23 cellular contexts compared by ENCODE assay signal in genomic region chr10:131915990-131916766, GRCh38. TPM values are rescaled to one million over a fixed set of nuclear protein-coding genes. Genes with fewer than 3 reads are reported as not detected.
A peak's percentile ranks its signal among the peaks of the same experiment; 100 is the strongest.
DNase-seq lines count a peak whose midpoint lies in the region; ATAC-seq and TF ChIP-seq lines count a peak whose summit lies in the region.
"Had no signal": no experiment of that assay in that cellular context is flagged by ENCODE, and none has a peak within 500 bp of the region (broad histone marks: within the 10 kb centered on the region; RNA-seq: fewer than 3 reads in every experiment).

No MANE protein-coding gene starts in this region.

- no peaks in the 10 kb centered on the region for H3K36me3 ChIP-seq in upper lobe of right lung
- H3K36me3 ChIP-seq in testis (ENCODE audit: low read depth, missing control alignments): no peaks in the 10 kb centered on the region
- H3K36me3 ChIP-seq: breast epithelium had no signal

- TF ChIP-seq CTCF in neural crest cell (conservative IDR thresholded peaks at IDR 0.05) (no peak), upper lobe of right lung (IDR thresholded peaks at IDR 0.05) (no peak), testis (IDR thresholded peaks at IDR 0.05) (no peak)

- H3K4me3 Mint-ChIP-seq in stimulated activated naive CD8-positive, alpha-beta T cell treated with anti-CD3 and anti-CD28 coated beads, Interleukin-15, Interleukin-2, amounts not matched to agents 100 ng/mL and 50 ng/mL, for 24 hours: no peak overlapping the region
- H3K4me3 Mint-ChIP-seq in activated T-helper 2 cell treated with anti-CD3 and anti-CD28 coated beads, Interferon-gamma antibody, Interleukin-2, Interleukin-4, amounts not matched to agents 10 μg/mL and 5 μg/mL and 100 μg/mL, durations not matched to agents 14 hours and 24 hours and 36 hours (ENCODE audit: low read depth): no peak overlapping the region
- H3K4me3 Mint-ChIP-seq in neural crest cell: no peak overlapping the region
- H3K4me3 Mint-ChIP-seq: CD14-positive monocyte, IgD-negative memory B cell, type B pancreatic cell, WTC11 had no signal

- peaks cover 69% of the 10 kb centered on the region for H3K4me1 Mint-ChIP-seq in stimulated activated naive CD8-positive, alpha-beta T cell treated with anti-CD3 and anti-CD28 coated beads, Interleukin-15, Interleukin-2, amounts not matched to agents 100 ng/mL and 50 ng/mL, for 24 hours (ENCODE audit: low read depth)
- peaks cover 32% of the 10 kb centered on the region for H3K4me1 Mint-ChIP-seq in activated T-helper 2 cell treated with anti-CD3 and anti-CD28 coated beads, Interferon-gamma antibody, Interleukin-2, Interleukin-4, amounts not matched to agents 10 μg/mL and 5 μg/mL and 100 μg/mL, durations not matched to agents 14 hours and 24 hours and 36 hours (ENCODE audit: low read depth)
- peaks cover 21% of the 10 kb centered on the region for H3K4me1 Mint-ChIP-seq in neural crest cell

- H3K9me3 Mint-ChIP-seq in stimulated activated naive CD8-positive, alpha-beta T cell treated with anti-CD3 and anti-CD28 coated beads, Interleukin-15, Interleukin-2, amounts not matched to agents 100 ng/mL and 50 ng/mL, for 24 hours: peaks cover 22% of the 10 kb centered on the region
- peaks cover 45% of the 10 kb centered on the region for H3K9me3 Mint-ChIP-seq in activated T-helper 2 cell treated with anti-CD3 and anti-CD28 coated beads, Interferon-gamma antibody, Interleukin-2, Interleukin-4, amounts not matched to agents 10 μg/mL and 5 μg/mL and 100 μg/mL, durations not matched to agents 14 hours and 24 hours and 36 hours
- H3K9me3 Mint-ChIP-seq in neural crest cell: no peaks in the 10 kb centered on the region
- H3K9me3 Mint-ChIP-seq: type B pancreatic cell had no signal

- H3K27me3 ChIP-seq in upper lobe of right lung: no peaks in the 10 kb centered on the region
- H3K27me3 ChIP-seq in testis: no peaks in the 10 kb centered on the region
- H3K27me3 ChIP-seq: breast epithelium had no signal

- H3K4me1 ChIP-seq in upper lobe of right lung (peaks cover 3% of the 10 kb centered on the region), testis (peaks cover 26% of the 10 kb centered on the region)
- H3K4me1 ChIP-seq: breast epithelium had no signal

- intact Hi-C loops in activated T-helper 2 cell treated with anti-CD3 and anti-CD28 coated beads, Interferon-gamma antibody, Interleukin-2, Interleukin-4, amounts not matched to agents 10 μg/mL and 5 μg/mL and 100 μg/mL, durations not matched to agents 14 hours and 24 hours and 36 hours (cut with micrococcal nuclease): no loop called here
- intact Hi-C loops in upper lobe of right lung (cut with DNase I): no loop called here
- intact Hi-C loops in testis (cut with DNase I; ENCODE audit: low total_unique reads): no loop called here

- H3K27ac Mint-ChIP-seq in stimulated activated naive CD8-positive, alpha-beta T cell treated with anti-CD3 and anti-CD28 coated beads, Interleukin-15, Interleukin-2, amounts not matched to agents 100 ng/mL and 50 ng/mL, for 24 hours: peak overlapping the region; percentile 88
- peak overlapping the region; percentile 86 for H3K27ac Mint-ChIP-seq in activated T-helper 2 cell treated with anti-CD3 and anti-CD28 coated beads, Interferon-gamma antibody, Interleukin-2, Interleukin-4, amounts not matched to agents 10 μg/mL and 5 μg/mL and 100 μg/mL, durations not matched to agents 14 hours and 24 hours and 36 hours
- peak overlapping the region; percentile 35 for H3K27ac Mint-ChIP-seq in neural crest cell (ENCODE audit: unreplicated experiment)
- H3K27ac Mint-ChIP-seq: type B pancreatic cell, WTC11 had no signal

- H3K27me3 Mint-ChIP-seq in stimulated activated naive CD8-positive, alpha-beta T cell treated with anti-CD3 and anti-CD28 coated beads, Interleukin-15, Interleukin-2, amounts not matched to agents 100 ng/mL and 50 ng/mL, for 24 hours: no peaks in the 10 kb centered on the region
- H3K27me3 Mint-ChIP-seq in activated T-helper 2 cell treated with anti-CD3 and anti-CD28 coated beads, Interferon-gamma antibody, Interleukin-2, Interleukin-4, amounts not matched to agents 10 μg/mL and 5 μg/mL and 100 μg/mL, durations not matched to agents 14 hours and 24 hours and 36 hours (ENCODE audit: low read depth): no peaks in the 10 kb centered on the region
- no peaks in the 10 kb centered on the region for H3K27me3 Mint-ChIP-seq in neural crest cell (ENCODE audit: low read depth)
- H3K27me3 Mint-ChIP-seq: IgD-negative memory B cell, type B pancreatic cell had no signal

- no peaks in the 10 kb centered on the region for H3K9me3 ChIP-seq in upper lobe of right lung
- no peaks in the 10 kb centered on the region for H3K9me3 ChIP-seq in testis
- H3K9me3 ChIP-seq: breast epithelium had no signal

- DNase-seq in stimulated activated naive CD8-positive, alpha-beta T cell treated with anti-CD3 and anti-CD28 coated beads, Interleukin-15, Interleukin-2, amounts not matched to agents 100 U/mL and 50 U/mL, for 24 hours: no peak
- no peak for DNase-seq in activated T-helper 2 cell treated with anti-CD3 and anti-CD28 coated beads, Interferon-gamma antibody, Interleukin-2, Interleukin-4, amounts not matched to agents 10 μg/mL and 5 μg/mL and 100 μg/mL, durations not matched to agents 14 hours and 24 hours and 36 hours (ENCODE audit: low spot score)
- no peak for DNase-seq in neural crest cell (ENCODE audit: low read depth, low spot score)
- peak; percentile 34 for DNase-seq in upper lobe of right lung
- no peak for DNase-seq in stimulated activated naive CD4-positive, alpha-beta T cell (lab: John Stamatoyannopoulos, UW)
- no peak for DNase-seq in testis
- DNase-seq in DMS153 (lab: John Stamatoyannopoulos, UW): no peak
- DNase-seq: activated CD8-positive, alpha-beta memory T cell treated with anti-CD3 and anti-CD28 coated beads for 24 hours; DMS53; effector CD4-positive, alpha-beta T cell; foreskin melanocyte; mesenchymal stem cell; NCI-H2081 treated with DMSO at 0.1 percent for 48 hours; small intestine; T1000 had no signal

- H3K27ac ChIP-seq in upper lobe of right lung (no peak overlapping the region), testis (no peak overlapping the region)
- H3K27ac ChIP-seq: breast epithelium had no signal

- H3K4me3 ChIP-seq in upper lobe of right lung (no peak overlapping the region), testis (no peak overlapping the region)
- H3K4me3 ChIP-seq: breast epithelium had no signal

- no peak for ATAC-seq in stimulated activated naive CD8-positive, alpha-beta T cell treated with anti-CD3 and anti-CD28 coated beads, Interleukin-15, Interleukin-2, amounts not matched to agents 100 U/mL and 50 U/mL, for 24 hours
- ATAC-seq in upper lobe of right lung: no peak
- ATAC-seq: esophagus mucosa, Right ventricle myocardium inferior, WTC11 had no signal

- TF ChIP-seq POLR2A in testis (IDR thresholded peaks at IDR 0.05): no peak

- peaks cover 73% of the 10 kb centered on the region for H3K36me3 Mint-ChIP-seq in stimulated activated naive CD8-positive, alpha-beta T cell treated with anti-CD3 and anti-CD28 coated beads, Interleukin-15, Interleukin-2, amounts not matched to agents 100 ng/mL and 50 ng/mL, for 24 hours (ENCODE audit: low read depth)
- H3K36me3 Mint-ChIP-seq in activated T-helper 2 cell treated with anti-CD3 and anti-CD28 coated beads, Interferon-gamma antibody, Interleukin-2, Interleukin-4, amounts not matched to agents 10 μg/mL and 5 μg/mL and 100 μg/mL, durations not matched to agents 14 hours and 24 hours and 36 hours (ENCODE audit: low read depth): peaks cover 90% of the 10 kb centered on the region
- H3K36me3 Mint-ChIP-seq in neural crest cell (ENCODE audit: low read depth): peaks cover 12% of the 10 kb centered on the region

- 90 to 92% methylated on average over 19 of the region's 19 CpGs for WGBS in testis, 2 donors

RNA-seq across cellular contexts. Expression of gene PPP2R2D, which starts 15.4 kb away (rescaled TPM):
- total RNA-seq in activated T-helper 2 cell treated with anti-CD3 and anti-CD28 coated beads, Interferon-gamma antibody, Interleukin-2, Interleukin-4, amounts not matched to agents 10 μg/mL and 5 μg/mL and 100 μg/mL, durations not matched to agents 14 hours and 24 hours and 36 hours: 32.0 and 33.7 TPM in 2 replicates
- total RNA-seq in neural crest cell: 39.3 and 45.0 TPM in 2 replicates
- 28.3 TPM for total RNA-seq in upper lobe of right lung
- total RNA-seq in testis: 10 to 100 TPM; 48.5 to 49.2 TPM
- 34.9 TPM for polyA plus RNA-seq in testis (ENCODE audit: insufficient read depth, low read depth, low replicate concordance)

Comparison
In these comparisons a context has a peak if more than half of its experiments do, and no peak if none do; other contexts are left out.
1. H3K27ac Mint-ChIP-seq: peak in every context shown above with its lines; median percentile 88 in stimulated activated naive CD8-positive, alpha-beta T cell treated with anti-CD3 and anti-CD28 coated beads, Interleukin-15, Interleukin-2, amounts not matched to agents 100 ng/mL and 50 ng/mL, for 24 hours; 86 in activated T-helper 2 cell treated with anti-CD3 and anti-CD28 coated beads, Interferon-gamma antibody, Interleukin-2, Interleukin-4, amounts not matched to agents 10 μg/mL and 5 μg/mL and 100 μg/mL, durations not matched to agents 14 hours and 24 hours and 36 hours; 35 in neural crest cell.